8 cellular contexts compared by ENCODE assay signal in genomic region chr12:48956279-48957140, GRCh38. TPM values are rescaled to one million over a fixed set of nuclear protein-coding genes. Genes with fewer than 3 reads are reported as not detected.
DNase-seq lines count a peak whose midpoint lies in the region; ATAC-seq lines count a peak whose summit lies in the region.

No MANE protein-coding gene starts in this region.

- H3K4me3 Mint-ChIP-seq in T-cell: peak overlapping the region; percentile 95 to 98 (median 96)
- H3K4me3 Mint-ChIP-seq in stimulated activated effector memory CD8-positive, alpha-beta T cell treated with anti-CD3 and anti-CD28 coated beads, Interleukin-12 subunit alpha, Interleukin-12 subunit beta, amount 100 ng/mL, for 72 hours: peak overlapping the region; percentile 99

- CTCF ChIA-PET in T-cell (lab: Charles Lee): interaction anchor here (0.6 to 1.7 kb wide), 11 partner anchors 20 to 1819 kb away, joined by 3 to 17 read pairs (median 6); partner anchors contain the start of genes WNT1 (in 2 of the 2), DDX23 (in 1 of the 2) and FKBP11 (in 1 of the 2)

- H3K27me3 ChIP-seq in duodenal mucosa (ENCODE audit: control insufficient read depth in 1 of 2, insufficient read depth in 2 of 2, low read length in 2 of 2): no peaks in the 10 kb centered on the region

- H3K36me3 ChIP-seq in duodenal mucosa (ENCODE audit: control insufficient read depth in 1 of 2, insufficient read depth in 2 of 2, low read length in 2 of 2): peaks cover 2 to 7% of the 10 kb centered on the region in 2 donors

- H3K9me3 Mint-ChIP-seq in T-cell: no peaks in the 10 kb centered on the region
- H3K9me3 Mint-ChIP-seq in stimulated activated effector memory CD8-positive, alpha-beta T cell treated with anti-CD3 and anti-CD28 coated beads, Interleukin-12 subunit alpha, Interleukin-12 subunit beta, amount 100 ng/mL, for 72 hours: no peaks in the 10 kb centered on the region

- POLR2A ChIA-PET in T-cell (lab: Charles Lee): interaction anchor here (1.3 to 1.4 kb wide), 2 partner anchors 21 to 31 kb away, joined by 4 to 6 read pairs; partner anchors contain the start of gene FKBP11 (in 1 of the 2)

- H3K9me3 ChIP-seq in duodenal mucosa (ENCODE audit: control insufficient read depth in 1 of 2, low read length in 2 of 2): no peaks in the 10 kb centered on the region

- H3K27ac Mint-ChIP-seq in T-cell: peak overlapping the region; percentile 65 to 74
- H3K27ac Mint-ChIP-seq in stimulated activated effector memory CD8-positive, alpha-beta T cell treated with anti-CD3 and anti-CD28 coated beads, Interleukin-12 subunit alpha, Interleukin-12 subunit beta, amount 100 ng/mL, for 72 hours: peak overlapping the region; percentile 97

- H3K4me1 ChIP-seq in duodenal mucosa (ENCODE audit: control insufficient read depth in 1 of 2, insufficient read depth in 2 of 2, low read length in 2 of 2): peaks cover 21% of the 10 kb centered on the region in 2 donors

- peaks cover 0 to 4% of the 10 kb centered on the region in 2 donors for H3K27me3 Mint-ChIP-seq in T-cell

- DNase-seq in D341Med (ENCODE audit: low spot score) (peak; percentile 90), NCI-H1105 (lab: John Stamatoyannopoulos, UW) (peak; percentile 68), T-cell (peak in 2 of 34 experiments; percentile 17 to 19), left lobe of liver (ENCODE audit: low spot score) (peak; percentile 57)
- DNase-seq in stimulated activated effector memory CD8-positive, alpha-beta T cell treated with anti-CD3 and anti-CD28 coated beads, Interleukin-12 subunit alpha, Interleukin-12 subunit beta, amount 100 ng/mL, for 72 hours (ENCODE audit: low spot score in 2 of 2): peak in 1 of 2 donors; percentile 64

- peak overlapping the region; percentile 76 for H3K27ac ChIP-seq in duodenal mucosa (ENCODE audit: low read depth, low read length)

- peak overlapping the region; percentile 78 to 88 for H3K9ac ChIP-seq in duodenal mucosa (ENCODE audit: low read depth in 1 of 2, low read length in 2 of 2)

- ATAC-seq in GM21528 (IDR thresholded peaks at IDR 0.05; ENCODE audit: low FRiP score, unreplicated experiment) (peak; percentile 15), T-cell (replicated peaks in 1 of 4) (peak; percentile 14 to 30 (median 22)), left lobe of liver (peak; percentile 65), HG03196 (IDR thresholded peaks at IDR 0.05; ENCODE audit: unreplicated experiment) (no peak)
- peak; percentile 59 for ATAC-seq in stimulated activated effector memory CD8-positive, alpha-beta T cell treated with anti-CD3 and anti-CD28 coated beads, Interleukin-12 subunit alpha, Interleukin-12 subunit beta, amount 100 ng/mL, for 72 hours

- peak overlapping the region; percentile 95 to 98 for H3K4me3 ChIP-seq in duodenal mucosa (ENCODE audit: low read depth in 1 of 2, low read length in 2 of 2)

- peaks cover 6% of the 10 kb centered on the region for H3K36me3 Mint-ChIP-seq in T-cell
- H3K36me3 Mint-ChIP-seq in stimulated activated effector memory CD8-positive, alpha-beta T cell treated with anti-CD3 and anti-CD28 coated beads, Interleukin-12 subunit alpha, Interleukin-12 subunit beta, amount 100 ng/mL, for 72 hours: peaks cover 13% of the 10 kb centered on the region

- peaks cover 46 to 52% (median 47%) of the 10 kb centered on the region in 3 donors for H3K4me1 Mint-ChIP-seq in T-cell
- H3K4me1 Mint-ChIP-seq in stimulated activated effector memory CD8-positive, alpha-beta T cell treated with anti-CD3 and anti-CD28 coated beads, Interleukin-12 subunit alpha, Interleukin-12 subunit beta, amount 100 ng/mL, for 72 hours: peaks cover 41% of the 10 kb centered on the region

RNA-seq across cellular contexts. Expression of gene ARF3, which starts 0.8 kb away (rescaled TPM):
- total RNA-seq in T-cell: 10 to 100 TPM; 63.6 to 82.9 (median 74.3) TPM
- 47.4 TPM for total RNA-seq in left lobe of liver

RNA-seq across cellular contexts. Expression of gene WNT10B, which starts 15.0 kb away (rescaled TPM):
- total RNA-seq in T-cell (10 to 100 TPM in 1 of 5 donors, 1 to 10 TPM in 4; 5.3 to 15.7 (median 8.9) TPM), left lobe of liver (not detected)

RNA-seq across cellular contexts. Expression of gene WNT1, which starts 21.6 kb away (rescaled TPM):
- total RNA-seq in T-cell (1 to 10 TPM in 2 of 5 donors, under 1 TPM in 3; 0.47 to 2.6 (median 0.85) TPM), left lobe of liver (not detected)

RNA-seq across cellular contexts. Expression of gene FKBP11, which starts 31.2 kb away (rescaled TPM):
- total RNA-seq in T-cell (10 to 100 TPM; 55.6 to 83.0 (median 68.1) TPM), left lobe of liver (45.0 TPM)

RNA-seq across cellular contexts. Expression of gene DDN, which starts 42.7 kb away (rescaled TPM):
- 1 to 10 TPM in 1 of 5 donors, under 1 TPM in 4; 0.09 to 1.3 (median 0.15) TPM for total RNA-seq in T-cell
- not detected for total RNA-seq in left lobe of liver
